11 cellular contexts compared by ENCODE assay signal in the genomic region with DNA sequence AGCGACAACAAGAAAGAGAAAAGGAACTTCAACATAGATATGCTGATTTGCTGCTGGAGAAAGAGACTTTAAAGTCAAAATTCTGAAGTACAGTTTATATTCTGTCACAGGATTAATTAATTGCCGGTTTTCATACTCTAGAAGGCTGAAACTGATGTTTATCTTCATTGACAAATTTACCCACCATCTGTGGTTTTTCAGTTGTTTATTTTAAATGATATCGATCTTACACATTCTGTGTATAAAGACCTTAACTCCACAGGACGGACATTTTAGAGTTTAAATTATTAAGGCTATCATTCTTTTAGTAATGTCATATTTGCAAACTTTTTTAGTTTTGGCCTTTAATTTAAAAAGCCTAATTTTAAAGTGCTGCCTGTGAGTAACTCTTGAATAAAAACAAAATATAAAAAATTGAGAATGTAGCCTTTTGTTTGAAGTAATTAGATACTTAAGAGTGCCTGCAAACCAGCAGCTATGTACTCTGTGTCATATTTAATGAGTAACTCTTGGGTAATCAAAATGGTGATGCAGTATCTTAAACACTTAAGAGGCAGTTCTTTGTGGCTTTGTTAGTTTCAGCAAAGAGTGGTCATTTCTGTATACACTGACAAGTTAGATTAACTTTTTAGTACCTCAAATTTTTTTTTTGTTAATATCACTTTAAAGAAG. TPM values are rescaled to one million over a fixed set of nuclear protein-coding genes. Genes with fewer than 3 reads are reported as not detected.
DNase-seq lines count a peak whose midpoint lies in the region; ATAC-seq and TF ChIP-seq lines count a peak whose summit lies in the region.
"Had no signal": no experiment of that assay in that cellular context is flagged by ENCODE, and none has a peak within 500 bp of the region (broad histone marks: within the 10 kb centered on the region; RNA-seq: fewer than 3 reads in every experiment).

No MANE protein-coding gene starts in this region.

- POLR2A ChIA-PET in IMR-90 (lab: Charles Lee; ENCODE audit: unreplicated experiment): no interaction called here
- POLR2A ChIA-PET in WTC11 (lab: Charles Lee): no interaction called here

- H3K4me1 ChIP-seq in IMR-90 (ENCODE audit: control insufficient read depth, insufficient read depth, low read length): peaks cover 4% of the 10 kb centered on the region
- H3K4me1 ChIP-seq in adipocyte (ENCODE audit: control insufficient read depth, insufficient read depth, low read length): peaks cover 14% of the 10 kb centered on the region

- intact Hi-C loops in IMR-90 (cut with micrococcal nuclease): no loop called here

- H3K4me3 ChIP-seq in IMR-90 (ENCODE audit: insufficient read depth, low read depth, low read length): no peak overlapping the region
- no peak overlapping the region for H3K4me3 ChIP-seq in adipocyte (ENCODE audit: low read length)
- H3K4me3 ChIP-seq in kidney epithelial cell (ENCODE audit: low read depth, low read length): no peak overlapping the region
- H3K4me3 ChIP-seq: cardiac muscle cell had no signal

- peaks cover 16% of the 10 kb centered on the region for H3K9me3 Mint-ChIP-seq in WTC11
- peaks cover 14% of the 10 kb centered on the region for H3K9me3 Mint-ChIP-seq in natural killer cell treated with Interleukin-12 subunit alpha and Interleukin-12 subunit beta and Interleukin-15 and Interleukin-18, amount 100 ng/mL, for 72 hours

- H3K27me3 ChIP-seq in IMR-90 (ENCODE audit: control insufficient read depth, insufficient read depth, low read length): no peaks in the 10 kb centered on the region
- H3K27me3 ChIP-seq in adipocyte (replicated peaks; ENCODE audit: control insufficient read depth, insufficient read depth, low read length): no peaks in the 10 kb centered on the region
- no peaks in the 10 kb centered on the region for H3K27me3 ChIP-seq in kidney epithelial cell (ENCODE audit: control insufficient read depth, insufficient read depth, low read length)
- H3K27me3 ChIP-seq: cardiac muscle cell had no signal

- ATAC-seq in IMR-90 (ENCODE audit: low read depth) (peak; percentile 94), WTC11 (no peak)
- no peak for ATAC-seq in natural killer cell treated with Interleukin-12 subunit alpha and Interleukin-12 subunit beta and Interleukin-15 and Interleukin-18, amount 100 ng/mL, for 72 hours

- TF ChIP-seq CTCF in IMR-90 (conservative IDR thresholded peaks at IDR 0.05; ENCODE audit: low read depth, low read length) (no peak), kidney epithelial cell (IDR thresholded peaks at IDR 0.05; ENCODE audit: insufficient read depth, low read length, poor library complexity, severe bottlenecking) (no peak), WTC11 (IDR thresholded peaks at IDR 0.05) (no peak)

- CTCF ChIA-PET in IMR-90 (lab: Yijun Ruan, JAX) (interaction anchor here (1.1 to 2.7 kb wide), 4 partner anchors 10 to 1039 kb away, joined by 3 to 7 read pairs (median 3); no protein-coding TSS in a partner anchor), WTC11 (lab: Charles Lee) (interaction anchor here (1.2 kb wide), 2 partner anchors 11 to 29 kb away, joined by 3 to 6 read pairs; no protein-coding TSS in a partner anchor)

- no peak overlapping the region for H3K23ac ChIP-seq in IMR-90 (ENCODE audit: low read depth, low read length)

- H4K5ac ChIP-seq in IMR-90 (ENCODE audit: low read depth, low read length): no peak overlapping the region

- H2AFZ ChIP-seq in IMR-90 (replicated peaks; ENCODE audit: low read length, poor library complexity): no peak overlapping the region

- H2BK120ac ChIP-seq in IMR-90 (ENCODE audit: low read depth, low read length): no peak overlapping the region

- peak overlapping the region; percentile 62 for H2BK5ac ChIP-seq in IMR-90 (ENCODE audit: low read depth, low read length, poor library complexity, severe bottlenecking)

- H3K79me1 ChIP-seq in IMR-90 (ENCODE audit: low read depth in 1 of 2, low read length in 2 of 2): peaks cover 17 to 22% of the 10 kb centered on the region in 2 experiments

- no peak overlapping the region for H3K4ac ChIP-seq in IMR-90 (ENCODE audit: low read depth, low read length)

- H3K4me1 Mint-ChIP-seq in WTC11: no peaks in the 10 kb centered on the region
- peaks cover 5% of the 10 kb centered on the region in 2 donors for H3K4me1 Mint-ChIP-seq in natural killer cell treated with Interleukin-12 subunit alpha and Interleukin-12 subunit beta and Interleukin-15 and Interleukin-18, amount 100 ng/mL, for 72 hours (ENCODE audit: low read depth in 2 of 2)
- H3K4me1 Mint-ChIP-seq: CD14-positive monocyte had no signal

- dilution Hi-C loops in IMR-90 (cut with HindIII; ENCODE audit: low sequenced_read_pairs, unreplicated experiment): no loop called here

- H3K27ac Mint-ChIP-seq in WTC11: no peak overlapping the region
- no peak overlapping the region for H3K27ac Mint-ChIP-seq in natural killer cell treated with Interleukin-12 subunit alpha and Interleukin-12 subunit beta and Interleukin-15 and Interleukin-18, amount 100 ng/mL, for 72 hours
- H3K27ac Mint-ChIP-seq: CD14-positive monocyte, mesothelial cell of epicardium had no signal

- H3K18ac ChIP-seq in IMR-90 (ENCODE audit: low read depth, low read length): no peak overlapping the region

- no peak overlapping the region for H3K4me3 Mint-ChIP-seq in WTC11
- no peak overlapping the region for H3K4me3 Mint-ChIP-seq in natural killer cell treated with Interleukin-12 subunit alpha and Interleukin-12 subunit beta and Interleukin-15 and Interleukin-18, amount 100 ng/mL, for 72 hours
- H3K4me3 Mint-ChIP-seq: CD14-positive monocyte, mesothelial cell of epicardium had no signal

- H2AK5ac ChIP-seq in IMR-90 (ENCODE audit: low read depth, low read length): no peak overlapping the region

- H3K27me3 Mint-ChIP-seq in WTC11 (ENCODE audit: low read depth): no peaks in the 10 kb centered on the region
- H3K27me3 Mint-ChIP-seq in natural killer cell treated with Interleukin-12 subunit alpha and Interleukin-12 subunit beta and Interleukin-15 and Interleukin-18, amount 100 ng/mL, for 72 hours: no peaks in the 10 kb centered on the region

- in situ Hi-C loops in IMR-90 (cut with MboI; ENCODE audit: low sequenced_read_pairs): no loop called here

- no peak overlapping the region for H4K91ac ChIP-seq in IMR-90 (ENCODE audit: insufficient read depth, low read depth, low read length)

- 0 out of 2 replicates have a peak, but pooled peaks cover 3% of the 10 kb centered on the region for H4K20me1 ChIP-seq in IMR-90 (ENCODE audit: insufficient read depth, low read length)

- peak overlapping the region; percentile 60 for H3K4me2 ChIP-seq in IMR-90 (ENCODE audit: low read depth, low read length)

- no peak overlapping the region; a peak in 1 of 4 replicates for H4K8ac ChIP-seq in IMR-90 (ENCODE audit: low read depth in 2 of 2, low read length in 2 of 2)

- H3K36me3 Mint-ChIP-seq in WTC11: peaks cover 31% of the 10 kb centered on the region
- peaks cover 30% of the 10 kb centered on the region for H3K36me3 Mint-ChIP-seq in natural killer cell treated with Interleukin-12 subunit alpha and Interleukin-12 subunit beta and Interleukin-15 and Interleukin-18, amount 100 ng/mL, for 72 hours

- H2BK15ac ChIP-seq in IMR-90 (ENCODE audit: low read depth, low read length): no peak overlapping the region

- peaks cover 3% of the 10 kb centered on the region; the same call in 1 of the 2 replicates for H3K9me3 ChIP-seq in IMR-90 (ENCODE audit: control insufficient read depth, insufficient read depth, low read length)
- H3K9me3 ChIP-seq in adipocyte (ENCODE audit: control insufficient read depth, low read length): peaks cover 10% of the 10 kb centered on the region

- no peak for TF ChIP-seq POLR2A in IMR-90 (IDR thresholded peaks at IDR 0.05; ENCODE audit: low read depth, low read length)

- H3K9me1 ChIP-seq in IMR-90 (ENCODE audit: insufficient read depth, low read length): no peaks in the 10 kb centered on the region

- DNase-seq in AG08396 (ENCODE audit: low spot score): peak; percentile 17
- DNase-seq in IMR-90: peak; percentile 93
- peak; percentile 83 for DNase-seq in adipocyte (ENCODE audit: low read depth)
- peak; percentile 74 for DNase-seq in kidney epithelial cell (ENCODE audit: low read depth)
- no peak for DNase-seq in WTC11 (ENCODE audit: low spot score)
- no peak for DNase-seq in activated CD4-positive, alpha-beta T cell treated with anti-CD3 and anti-CD28 coated beads for 4 hours
- no peak for DNase-seq in NCI-H345 (lab: John Stamatoyannopoulos, UW)
- no peak for DNase-seq in natural killer cell treated with Interleukin-12 subunit alpha and Interleukin-12 subunit beta and Interleukin-15 and Interleukin-18, amount 100 ng/mL, for 72 hours (ENCODE audit: low spot score)

- WGBS in IMR-90 (ENCODE audit: extremely low coverage in 2 of 2, insufficient read length in 1 of 2), 2 experiments: no CpG with 5 or more reads among the region's 4 CpGs

- no TSS peak for BruUV-seq in IMR-90 (replicated peaks; lab: Mats Ljungman, UMichigan)

- no peak overlapping the region for H2BK20ac ChIP-seq in IMR-90 (ENCODE audit: low read depth, low read length)

- H3K9ac ChIP-seq in IMR-90 (ENCODE audit: low read depth, low read length): no peak overlapping the region
- H3K9ac ChIP-seq in adipocyte (ENCODE audit: low read length): no peak overlapping the region

- H3K56ac ChIP-seq in IMR-90 (ENCODE audit: extremely low read depth, insufficient read depth, low read length): no peak overlapping the region

- no peak for TF ChIP-seq RAD21 in IMR-90 (IDR thresholded peaks at IDR 0.05; ENCODE audit: low read length)

- H3K36me3 ChIP-seq in IMR-90 (ENCODE audit: control insufficient read depth, insufficient read depth, low read length) (peaks cover 6% of the 10 kb centered on the region), adipocyte (ENCODE audit: control insufficient read depth, insufficient read depth, low read length, severe bottlenecking) (peaks cover 27% of the 10 kb centered on the region), kidney epithelial cell (ENCODE audit: control insufficient read depth, insufficient read depth, low read length) (no peaks in the 10 kb centered on the region)

- no peak overlapping the region for H2AK9ac ChIP-seq in IMR-90 (replicated peaks; ENCODE audit: low read depth, low read length, poor library complexity)

- no peak overlapping the region for H3K27ac ChIP-seq in IMR-90 (ENCODE audit: insufficient read depth, low read length)

- no peak overlapping the region for H3K14ac ChIP-seq in IMR-90 (replicated peaks; ENCODE audit: low read depth, low read length)

TF ChIP-seq in IMR-90, 13 proteins besides CTCF, POLR2A, EP300 and RAD21 (continues in another document):
- TF ChIP-seq FOS (IDR thresholded peaks at IDR 0.05; ENCODE audit: low read depth, low read length): peak; percentile 61; the same call in 1 of the 2 replicates

TF ChIP-seq in WTC11, 78 proteins besides CTCF, POLR2A, EP300 and RAD21 (continues in another document):
- TF ChIP-seq ETV6 (CRISPR knock-in tag; IDR thresholded peaks at IDR 0.05): no peak
- no peak for TF ChIP-seq ZNF121 (CRISPR knock-in tag; IDR thresholded peaks at IDR 0.05)

RNA-seq across cellular contexts. Expression of gene CDC5L, which starts 59.3 kb away (rescaled TPM):
- total RNA-seq in IMR-90 (2012; rRNA removed): 17.7 and 29.7 TPM in 2 replicates
- polyA plus RNA-seq in IMR-90 (2012; rRNA removed): 8.9 and 9.9 TPM in 2 replicates
- polyA plus RNA-seq in IMR-90 (2012; cell fraction: cytosol; rRNA removed): 1.4 and 2.0 TPM in 2 replicates
- 0.79 and 4.7 TPM in 2 replicates for polyA plus RNA-seq in IMR-90 (2012; cell fraction: nucleus; rRNA removed; ENCODE audit: low replicate concordance)
- total RNA-seq in kidney epithelial cell: 22.9 and 24.9 TPM in 2 replicates
- total RNA-seq in WTC11 (2021): 23.5 to 24.6 TPM (median 24.0 TPM) in 3 replicates
- 10 to 100 TPM; 21.6 to 22.6 TPM for total RNA-seq in natural killer cell treated with Interleukin-12 subunit alpha and Interleukin-12 subunit beta and Interleukin-15 and Interleukin-18, amount 100 ng/mL, for 72 hours

Comparison
In these comparisons a context has a peak if more than half of its experiments do, and no peak if none do; other contexts are left out.
1. DNase-seq: peak in AG08396 (single experiment), IMR-90 (single experiment), adipocyte (single experiment) and kidney epithelial cell (single experiment); none in WTC11 (single experiment), activated CD4-positive, alpha-beta T cell treated with anti-CD3 and anti-CD28 coated beads for 4 hours (0 of 2), NCI-H345 (single experiment) and natural killer cell treated with Interleukin-12 subunit alpha and Interleukin-12 subunit beta and Interleukin-15 and Interleukin-18, amount 100 ng/mL, for 72 hours (single experiment).